Comparison of ENCODE assay signal across 28 cellular contexts in genomic region chr2:75482398-75482797, GRCh38.
"Had no signal": no experiment of that assay in that cellular context is flagged by ENCODE, and none has a peak within 500 bp of the region (broad histone marks: within the 10 kb centered on the region; RNA-seq: fewer than 3 reads in every experiment).

No MANE protein-coding gene starts in this region.

- H3K9ac ChIP-seq: SK-N-SH had no signal

- DNase-seq: Kasumi-1, MG63, NCI-H1048, NCI-H1092 treated with DMSO at 0.1 percent for 48 hours, NCI-H1105 treated with DMSO at 0.1 percent for 48 hours, NCI-H1436, NCI-H146, NCI-H1694, NCI-H187, NCI-H1930, NCI-H2081, NCI-H2171 treated with DMSO at 0.1 percent for 48 hours, NCI-H2227 treated with DMSO at 0.1 percent for 48 hours, NCI-H345, NCI-H446, NCI-H510A treated with DMSO at 0.1 percent for 48 hours, NCI-H524 treated with DMSO at 0.1 percent for 48 hours, NCI-H526 treated with DMSO at 0.1 percent for 48 hours, NCI-H82, PC-9, SHP77, SIG-M5, SJCRH30, SK-N-SH, SW 1271, T-helper 1 cell, T-helper 2 cell had no signal

- H3K4me1 ChIP-seq: SJCRH30 had no signal

- H3K27me3 ChIP-seq: MG63 had no signal

- H3K4me3 ChIP-seq: MG63, PC-9, SJCRH30 had no signal

- H3K4me2 ChIP-seq: PC-9, SK-N-SH had no signal

- H3K9me3 ChIP-seq: MG63, SJCRH30, SK-N-SH had no signal

- H3K36me3 ChIP-seq: MG63, SJCRH30 had no signal

- H3K27ac ChIP-seq: PC-9, RWPE1, SJCRH30 had no signal
